ENCODE assay signal across 1 cellular context in the genomic region with DNA sequence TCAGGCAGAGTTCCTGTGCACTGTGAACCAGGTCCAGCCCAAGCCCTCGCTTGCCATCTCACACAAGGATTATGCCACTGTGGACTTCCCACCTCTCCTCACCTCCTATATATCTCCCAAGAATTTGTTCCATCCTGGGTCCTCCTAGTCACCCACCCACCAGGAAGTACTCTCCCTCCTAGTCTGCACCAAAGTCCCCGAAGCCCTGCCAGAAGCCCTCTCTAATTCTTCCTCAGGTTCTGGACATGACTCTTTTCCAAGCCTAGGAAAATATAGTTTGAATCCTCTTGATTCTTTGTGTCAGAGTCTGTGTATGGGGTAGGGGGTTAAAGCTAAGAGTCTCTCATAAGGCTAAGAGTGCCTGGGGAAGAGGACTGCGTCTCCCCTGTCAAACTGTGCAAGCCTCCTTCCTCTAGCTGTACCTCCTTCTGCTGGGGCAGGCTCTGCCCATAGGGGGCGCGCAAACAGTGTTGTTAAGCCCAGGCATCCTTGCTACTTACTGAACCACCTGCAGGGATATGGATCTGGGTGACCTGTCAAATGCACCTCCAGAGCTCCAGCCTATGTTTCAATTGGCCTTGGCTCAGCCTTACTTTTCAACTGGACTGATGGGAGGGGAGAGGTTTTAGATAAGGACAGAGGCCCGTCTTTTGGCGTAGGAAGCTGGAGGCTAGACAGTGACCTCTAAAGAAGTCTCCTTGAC.
A peak's percentile ranks its signal among the peaks of the same experiment; 100 is the strongest.
TF ChIP-seq lines count a peak whose summit lies in the region.

No MANE protein-coding gene starts in this region.

TF ChIP-seq in K562, 482 proteins besides CTCF, POLR2A, EP300 and RAD21:
- TF ChIP-seq MYC (IDR thresholded peaks at IDR 0.05; ENCODE audit: low read depth, low read length), result 0 out of 2 replicates have a peak, but pooled peaks have one; percentile 30
- no peak for TF ChIP-seq MYC (CRISPR knock-in tag; IDR thresholded peaks at IDR 0.05; ENCODE audit: borderline replicate concordance, low read depth)
- peak; percentile 52; the same call in 1 of the 2 replicates for TF ChIP-seq ESRRA (IDR thresholded peaks at IDR 0.05; ENCODE audit: borderline replicate concordance, low read depth)
- peak; percentile 32; the same call in 1 of the 2 replicates for TF ChIP-seq OTX1 (CRISPR knock-in tag; IDR thresholded peaks at IDR 0.05)
- 0 out of 2 replicates have a peak, but pooled peaks have one; percentile 11 for TF ChIP-seq BHLHE40 (IDR thresholded peaks at IDR 0.05; ENCODE audit: low read length)
- no peak for TF ChIP-seq ZNF551 (CRISPR knock-in tag; IDR thresholded peaks at IDR 0.05)
- TF ChIP-seq ZNF3 (CRISPR knock-in tag; IDR thresholded peaks at IDR 0.05), result no peak
- TF ChIP-seq CREB1 (IDR thresholded peaks at IDR 0.05), result no peak
- 0 out of 2 replicates have a peak, but pooled peaks have one; percentile 36 for TF ChIP-seq CREB1 (CRISPR knock-in tag; IDR thresholded peaks at IDR 0.05)
- TF ChIP-seq, protein P1, sequence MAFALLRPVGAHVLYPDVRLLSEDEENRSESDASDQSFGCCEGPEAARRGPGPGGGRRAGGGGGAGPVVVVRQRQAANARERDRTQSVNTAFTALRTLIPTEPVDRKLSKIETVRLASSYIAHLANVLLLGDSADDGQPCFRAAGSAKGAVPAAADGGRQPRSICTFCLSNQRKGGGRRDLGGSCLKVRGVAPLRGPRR (CRISPR knock-in tag; IDR thresholded peaks at IDR 0.05), result no peak
- TF ChIP-seq CTBP1 (IDR thresholded peaks at IDR 0.05; ENCODE audit: borderline replicate concordance), result peak; percentile 76; the same call in 1 of the 2 replicates
- TF ChIP-seq EZH2 (IDR thresholded peaks at IDR 0.05; ENCODE audit: borderline replicate concordance, low read depth, low read length), result peak; percentile 52; the same call in 1 of the 2 replicates
- TF ChIP-seq HDGF (IDR thresholded peaks at IDR 0.05), result no peak
- TF ChIP-seq JUND (IDR thresholded peaks at IDR 0.05; ENCODE audit: borderline replicate concordance, low read depth, low read length), result peak; percentile 46; the same call in 1 of the 2 replicates
- no peak for TF ChIP-seq JUND (tag; IDR thresholded peaks at IDR 0.05; ENCODE audit: borderline replicate concordance, low read depth, low read length)
- TF ChIP-seq, protein P2, sequence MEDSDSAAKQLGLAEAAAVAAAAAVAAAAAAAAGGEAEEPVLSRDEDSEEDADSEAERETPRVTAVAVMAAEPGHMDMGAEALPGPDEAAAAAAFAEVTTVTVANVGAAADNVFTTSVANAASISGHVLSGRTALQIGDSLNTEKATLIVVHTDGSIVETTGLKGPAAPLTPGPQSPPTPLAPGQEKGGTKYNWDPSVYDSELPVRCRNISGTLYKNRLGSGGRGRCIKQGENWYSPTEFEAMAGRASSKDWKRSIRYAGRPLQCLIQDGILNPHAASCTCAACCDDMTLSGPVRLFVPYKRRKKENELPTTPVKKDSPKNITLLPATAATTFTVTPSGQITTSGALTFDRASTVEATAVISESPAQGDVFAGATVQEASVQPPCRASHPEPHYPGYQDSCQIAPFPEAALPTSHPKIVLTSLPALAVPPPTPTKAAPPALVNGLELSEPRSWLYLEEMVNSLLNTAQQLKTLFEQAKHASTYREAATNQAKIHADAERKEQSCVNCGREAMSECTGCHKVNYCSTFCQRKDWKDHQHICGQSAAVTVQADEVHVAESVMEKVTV (CRISPR knock-in tag; IDR thresholded peaks at IDR 0.05), result 0 out of 2 replicates have a peak, but pooled peaks have one; percentile 33
- peak; percentile 37 for TF ChIP-seq ZFP36 (IDR thresholded peaks at IDR 0.05; ENCODE audit: low read depth, low read length, partially characterized antibody)
- TF ChIP-seq KLF16 (IDR thresholded peaks at IDR 0.05), result 0 out of 2 replicates have a peak, but pooled peaks have one; percentile 10
- TF ChIP-seq SIX5 (IDR thresholded peaks at IDR 0.05; ENCODE audit: borderline replicate concordance in 1 of 2, insufficient read depth in 1 of 2, low read depth in 1 of 2, low read length in 2 of 2), result no peak
- TF ChIP-seq, protein P3, sequence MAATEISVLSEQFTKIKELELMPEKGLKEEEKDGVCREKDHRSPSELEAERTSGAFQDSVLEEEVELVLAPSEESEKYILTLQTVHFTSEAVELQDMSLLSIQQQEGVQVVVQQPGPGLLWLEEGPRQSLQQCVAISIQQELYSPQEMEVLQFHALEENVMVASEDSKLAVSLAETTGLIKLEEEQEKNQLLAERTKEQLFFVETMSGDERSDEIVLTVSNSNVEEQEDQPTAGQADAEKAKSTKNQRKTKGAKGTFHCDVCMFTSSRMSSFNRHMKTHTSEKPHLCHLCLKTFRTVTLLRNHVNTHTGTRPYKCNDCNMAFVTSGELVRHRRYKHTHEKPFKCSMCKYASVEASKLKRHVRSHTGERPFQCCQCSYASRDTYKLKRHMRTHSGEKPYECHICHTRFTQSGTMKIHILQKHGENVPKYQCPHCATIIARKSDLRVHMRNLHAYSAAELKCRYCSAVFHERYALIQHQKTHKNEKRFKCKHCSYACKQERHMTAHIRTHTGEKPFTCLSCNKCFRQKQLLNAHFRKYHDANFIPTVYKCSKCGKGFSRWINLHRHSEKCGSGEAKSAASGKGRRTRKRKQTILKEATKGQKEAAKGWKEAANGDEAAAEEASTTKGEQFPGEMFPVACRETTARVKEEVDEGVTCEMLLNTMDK (IDR thresholded peaks at IDR 0.05; ENCODE audit: borderline replicate concordance, insufficient read depth, low read depth, low read length, poor library complexity, severe bottlenecking), result peak; percentile 48
- no peak for TF ChIP-seq ZNF23 (CRISPR knock-in tag; IDR thresholded peaks at IDR 0.05)
- peak in 1 of 2 experiments; percentile 74; a peak in 2 of 4 replicates for TF ChIP-seq RCOR1 (IDR thresholded peaks at IDR 0.05; ENCODE audit: borderline replicate concordance in 1 of 2, low read depth in 2 of 2, low read length in 2 of 2)
- peak; percentile 42 for TF ChIP-seq SMC3 (conservative IDR thresholded peaks at IDR 0.05; ENCODE audit: insufficient read depth, low read depth, low read length)
